ENCODE assay signal across 22 cellular contexts in the genomic region with DNA sequence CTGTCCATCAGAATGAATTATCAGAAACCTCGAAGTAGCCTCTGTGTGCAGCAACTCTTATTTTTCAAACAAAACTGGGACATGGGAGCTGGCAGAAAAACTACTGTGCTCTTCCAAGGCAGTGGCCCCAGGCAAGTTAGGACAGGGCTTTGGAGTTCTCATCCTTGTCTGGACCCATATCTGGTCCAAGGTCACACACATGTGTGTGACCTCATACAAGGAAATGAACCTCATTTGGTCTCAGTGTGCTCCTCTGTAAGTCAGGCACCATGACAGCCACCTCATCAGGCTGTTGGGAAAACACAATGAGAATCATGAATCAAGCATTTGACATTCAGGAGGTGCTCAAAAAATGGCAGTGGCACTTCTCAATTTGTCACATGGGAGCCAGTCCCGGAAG. TPM values are rescaled to one million over a fixed set of nuclear protein-coding genes. Genes with fewer than 3 reads are reported as not detected.
A peak's percentile ranks its signal among the peaks of the same experiment; 100 is the strongest.
DNase-seq lines count a peak whose midpoint lies in the region; ATAC-seq and TF ChIP-seq lines count a peak whose summit lies in the region.
"Had no signal": no experiment of that assay in that cellular context is flagged by ENCODE, and none has a peak within 500 bp of the region (broad histone marks: within the 10 kb centered on the region; RNA-seq: fewer than 3 reads in every experiment).

No MANE protein-coding gene starts in this region.

- DNase-seq in NCI-H345 (lab: John Stamatoyannopoulos, UW) (peak; percentile 10), NCI-H345 treated with DMSO at 0.1 percent for 48 hours (lab: John Stamatoyannopoulos, UW; ENCODE audit: unreplicated experiment) (no peak), right lobe of liver (peak in 1 of 3 donors; percentile 22), hepatic stellate cell (ENCODE audit: low spot score) (no peak), ovary (no peak), anterior cingulate cortex (lab: John Stamatoyannopoulos, UW) (no peak)
- no peak for DNase-seq in stimulated activated naive CD4-positive, alpha-beta T cell (lab: John Stamatoyannopoulos, UW)
- DNase-seq: 8988T; CD4-positive, alpha-beta T cell; DMS153; EL; GM23248; IMR-90; NCI-H1436 treated with DMSO at 0.1 percent for 48 hours; NCI-H2029 treated with DMSO at 0.1 percent for 48 hours; NCI-H2171 had no signal

- H3K9me3 ChIP-seq in right lobe of liver (no peaks in the 10 kb centered on the region), ovary (no peaks in the 10 kb centered on the region)

- ATAC-seq in esophagus mucosa (peak; percentile 88), right lobe of liver (peak in 3 of 4 donors; percentile 19 to 85 (median 57))
- ATAC-seq: GM12878, HCT116, Panc1, Right ventricle myocardium inferior had no signal

- 50% methylated on average over 2 of the region's 2 CpGs for WGBS in right lobe of liver (ENCODE audit: insufficient coverage, low coverage, low lambda C conversion rate, missing lambda C conversion rate)
- WGBS in ovary, 3 donors = 90 to 93% (median 90%) methylated on average over 2 of the region's 2 CpGs

- H3K36me3 ChIP-seq in right lobe of liver = no peaks in the 10 kb centered on the region
- no peaks in the 10 kb centered on the region for H3K36me3 ChIP-seq in ovary

- H3K4me3 ChIP-seq in right lobe of liver = no peak overlapping the region
- no peak overlapping the region for H3K4me3 ChIP-seq in ovary
- H3K4me3 ChIP-seq: GM12878, GM23248 had no signal

- intact Hi-C loops in right lobe of liver (cut with DNase I) (no loop called here), ovary (cut with DNase I) (no loop called here)

- H3K27me3 ChIP-seq in right lobe of liver (no peaks in the 10 kb centered on the region), ovary (no peaks in the 10 kb centered on the region)

- TF ChIP-seq CTCF in right lobe of liver (IDR thresholded peaks at IDR 0.05) = no peak
- no peak for TF ChIP-seq CTCF in ovary (IDR thresholded peaks at IDR 0.05)

- TF ChIP-seq POLR2A in right lobe of liver (IDR thresholded peaks at IDR 0.05) (no peak), ovary (IDR thresholded peaks at IDR 0.05) (no peak)

- TF ChIP-seq EP300 in ovary (IDR thresholded peaks at IDR 0.05) = no peak

- no peak overlapping the region for H3K27ac ChIP-seq in right lobe of liver
- H3K27ac ChIP-seq in ovary = no peak overlapping the region
- H3K27ac ChIP-seq: GM23248, HL-60 had no signal

- H3K4me1 ChIP-seq in right lobe of liver (peaks cover 0 to 23% (median 8%) of the 10 kb centered on the region in 4 donors), ovary (ENCODE audit: insufficient read depth) (peaks cover 12% of the 10 kb centered on the region)

RNA-seq across cellular contexts. Expression of a gene that starts 25.8 kb away (rescaled TPM):
- 6.2 TPM for total RNA-seq in esophagus mucosa
- total RNA-seq in right lobe of liver = 10 to 100 TPM; 12.2 to 28.3 (median 15.2) TPM
- total RNA-seq in ovary = 10 to 100 TPM; 16.5 to 67.6 (median 54.3) TPM
- 10 to 100 TPM; 13.4 to 34.4 TPM for polyA plus RNA-seq in ovary
